ENCODE assay signal across 19 cellular contexts in genomic region chr6:124676033-124676432, GRCh38.
A peak's percentile ranks its signal among the peaks of the same experiment; 100 is the strongest.
DNase-seq lines count a peak whose midpoint lies in the region; ATAC-seq, FAIRE-seq and TF ChIP-seq lines count a peak whose summit lies in the region.
"Had no signal": no experiment of that assay in that cellular context is flagged by ENCODE, and none has a peak within 500 bp of the region (broad histone marks: within the 10 kb centered on the region; RNA-seq: fewer than 3 reads in every experiment).

No MANE protein-coding gene starts in this region.

- H3K27ac ChIP-seq in mammary epithelial cell (ENCODE audit: insufficient read depth, low read depth, low read length) (no peak overlapping the region), HepG2 (ENCODE audit: extremely low read length, insufficient read depth, low read length) (no peak overlapping the region)
- H3K27ac ChIP-seq: KMS-11 had no signal

- dilution Hi-C loops in mammary epithelial cell (cut with HindIII; ENCODE audit: low sequenced_read_pairs) = no loop called here

- TF ChIP-seq CTCF in mammary epithelial cell (conservative IDR thresholded peaks at IDR 0.05 in 1 of 2, IDR thresholded peaks at IDR 0.05 in 1 of 2; ENCODE audit: extremely low read depth in 1 of 2, insufficient read depth in 1 of 2, low read depth in 1 of 2, low read length in 2 of 2) = no peak
- no peak for TF ChIP-seq CTCF in HepG2 (CRISPR knock-in tag; IDR thresholded peaks at IDR 0.05)

- no peaks in the 10 kb centered on the region for H3K36me3 ChIP-seq in mammary epithelial cell (ENCODE audit: insufficient read depth, low read length)
- no peaks in the 10 kb centered on the region for H3K36me3 ChIP-seq in HepG2 (replicated peaks in 1 of 2; ENCODE audit: control insufficient read depth in 1 of 2, insufficient read depth in 2 of 2, low read length in 2 of 2)

- POLR2A ChIA-PET in HepG2 (lab: Yijun Ruan, JAX) = no interaction called here

- H3K4me3 ChIP-seq in mammary epithelial cell (replicated peaks in 1 of 3; ENCODE audit: insufficient read depth in 1 of 3, low read depth in 2 of 3, low read length in 3 of 3) (no peak overlapping the region), HepG2 (replicated peaks in 1 of 3; ENCODE audit: insufficient read depth in 1 of 3, low read depth in 2 of 3, low read length in 3 of 3) (no peak overlapping the region)

- BruUV-seq in mammary epithelial cell (replicated peaks; lab: Mats Ljungman, UMichigan) = no TSS peak
- no TSS peak for BruUV-seq in HepG2 (replicated peaks; lab: Mats Ljungman, UMichigan)

- H3K79me2 ChIP-seq in mammary epithelial cell (ENCODE audit: insufficient read depth, low read length) = no peaks in the 10 kb centered on the region
- H3K79me2 ChIP-seq in HepG2 (ENCODE audit: insufficient read depth, low read length) = no peaks in the 10 kb centered on the region

- FAIRE-seq in HTR-8/SVneo (lab: Jason Lieb, UNC) (no peak), HepG2 (lab: Jason Lieb, UNC) (no peak)

- no peak overlapping the region for H2AFZ ChIP-seq in mammary epithelial cell (ENCODE audit: low read depth, low read length)
- H2AFZ ChIP-seq in HepG2 (ENCODE audit: low read length) = no peak overlapping the region

- in situ Hi-C loops in mammary epithelial cell (cut with MboI; ENCODE audit: low sequenced_read_pairs in 2 of 2) (no loop called here), HepG2 (cut with HindIII; ENCODE audit: extremely low pct_ligation_motif_present, low pct_unique_long_range_greater_than_20kb) (no loop called here)

- TF ChIP-seq POLR2A in HepG2 (IDR thresholded peaks at IDR 0.05; ENCODE audit: insufficient read depth in 1 of 2, low read depth in 2 of 2, low read length in 2 of 2) = no peak

- WGBS in mammary epithelial cell (ENCODE audit: low coverage, missing lambda C conversion rate) = 20% methylated on average over 3 of the region's 3 CpGs
- WGBS in HepG2 (ENCODE audit: low lambda C conversion rate) = under 1% methylated on average over 3 of the region's 3 CpGs

- ATAC-seq in HepG2 = no peak
- ATAC-seq in GM18909 (IDR thresholded peaks at IDR 0.05; ENCODE audit: poor library complexity, unreplicated experiment) = no peak
- no peak for ATAC-seq in GM19023 (IDR thresholded peaks at IDR 0.05; ENCODE audit: unreplicated experiment)
- ATAC-seq: right cardiac atrium; stimulated activated naive CD8-positive, alpha-beta T cell treated with anti-CD3 and anti-CD28 coated beads, Interleukin-15, Interleukin-2, amounts not matched to agents 100 U/mL and 50 U/mL, for 24 hours had no signal

- H3K9me3 ChIP-seq in mammary epithelial cell (replicated peaks; ENCODE audit: insufficient read depth, low read length) (peaks cover 8% of the 10 kb centered on the region), HepG2 (ENCODE audit: low read length) (peaks cover 70% of the 10 kb centered on the region)
- H3K9me3 ChIP-seq: Caco-2 had no signal

- TF ChIP-seq EP300 in HepG2 (IDR thresholded peaks at IDR 0.05; ENCODE audit: low read depth in 2 of 2, low read length in 2 of 2) = no peak
- TF ChIP-seq EP300 in HepG2 (CRISPR knock-in tag; IDR thresholded peaks at IDR 0.05; ENCODE audit: borderline replicate concordance) = no peak

- H4K20me1 ChIP-seq in mammary epithelial cell (ENCODE audit: insufficient read depth, low read length) = no peaks in the 10 kb centered on the region
- no peaks in the 10 kb centered on the region for H4K20me1 ChIP-seq in HepG2 (ENCODE audit: insufficient read depth, low read length)

- no peak for TF ChIP-seq RAD21 in HepG2 (CRISPR knock-in tag; IDR thresholded peaks at IDR 0.05)

- CTCF ChIA-PET in mammary epithelial cell (lab: Charles Lee; ENCODE audit: low non-redundant PET) = no interaction called here
- CTCF ChIA-PET in HepG2 (lab: Yijun Ruan, JAX; ENCODE audit: low intra/inter-chr PET ratio, low total read pairs) = no interaction called here

- H3K27me3 ChIP-seq in mammary epithelial cell (ENCODE audit: insufficient read depth, low read length) (peaks cover 3% of the 10 kb centered on the region), HepG2 (ENCODE audit: control insufficient read depth in 1 of 2, insufficient read depth in 2 of 2, low read length in 2 of 2) (no peaks in the 10 kb centered on the region)

- intact Hi-C loops in mammary epithelial cell (cut with micrococcal nuclease) (no loop called here), HepG2 (cut with micrococcal nuclease; ENCODE audit: unreplicated experiment) (no loop called here)

- DNase-seq in HTR-8/SVneo (ENCODE audit: insufficient read length, low spot score) (peak; percentile 32), mammary epithelial cell (peak; percentile 72), foreskin melanocyte (peak; percentile 45), stromal cell of bone marrow (ENCODE audit: low read depth) (peak; percentile 40), HepG2 (ENCODE audit: low spot score) (no peak)
- DNase-seq: activated CD4-positive, alpha-beta T cell treated with anti-CD3 and anti-CD28 coated beads, Interleukin-2, amount 10 ng/mL, durations not matched to agents 7 days and 5 days; activated gamma-delta T cell treated with Interleukin-2 at 50 U/mL for 16 hours; AML-193; aorta; Caco-2; NCI-H1092 treated with DMSO at 0.1 percent for 48 hours; NCI-H2081 treated with DMSO at 0.1 percent for 48 hours; NCI-H510A treated with DMSO at 0.1 percent for 48 hours; nucleus accumbens; right cardiac atrium; stimulated activated naive CD8-positive, alpha-beta T cell treated with anti-CD3 and anti-CD28 coated beads, Interleukin-15, Interleukin-2, amounts not matched to agents 100 U/mL and 50 U/mL, for 24 hours had no signal

- H3K4me2 ChIP-seq in mammary epithelial cell (ENCODE audit: insufficient read depth, low read depth, low read length) (peak overlapping the region; percentile 26), HepG2 (ENCODE audit: low read depth, low read length) (no peak overlapping the region)
- H3K4me2 ChIP-seq: KMS-11 had no signal

- H3K4me1 ChIP-seq in mammary epithelial cell (ENCODE audit: insufficient read depth, low read length) = peaks cover 2% of the 10 kb centered on the region
- no peaks in the 10 kb centered on the region for H3K4me1 ChIP-seq in HepG2 (ENCODE audit: insufficient read depth, low read length)
- H3K4me1 ChIP-seq: Caco-2 had no signal

- H3K9ac ChIP-seq in mammary epithelial cell (ENCODE audit: insufficient read depth, low read length) (no peak overlapping the region), HepG2 (ENCODE audit: insufficient read depth, low read depth, low read length) (no peak overlapping the region)
- H3K9ac ChIP-seq: KMS-11 had no signal

TF ChIP-seq in HepG2, 621 proteins besides CTCF, POLR2A, EP300 and RAD21 (continues in another document):
- TF ChIP-seq ZNF441 (CRISPR knock-in tag; IDR thresholded peaks at IDR 0.05; ENCODE audit: borderline replicate concordance) (no peak), LBX2 (CRISPR knock-in tag; IDR thresholded peaks at IDR 0.05; ENCODE audit: borderline replicate concordance) (no peak), CBFB (CRISPR knock-in tag; IDR thresholded peaks at IDR 0.05) (no peak), ZNF12 (CRISPR knock-in tag; IDR thresholded peaks at IDR 0.05) (no peak), ZMYM2 (CRISPR knock-in tag; IDR thresholded peaks at IDR 0.05) (no peak), KDM2A (CRISPR knock-in tag; IDR thresholded peaks at IDR 0.05; ENCODE audit: borderline replicate concordance, low read depth) (no peak), ZNF713 (CRISPR knock-in tag; IDR thresholded peaks at IDR 0.05) (no peak), ZNF790 (CRISPR knock-in tag; IDR thresholded peaks at IDR 0.05; ENCODE audit: borderline replicate concordance) (no peak), ZNF607 (CRISPR knock-in tag; IDR thresholded peaks at IDR 0.05; ENCODE audit: borderline replicate concordance) (no peak), PAF1 (CRISPR knock-in tag; IDR thresholded peaks at IDR 0.05) (no peak)
- TF ChIP-seq, protein P1, sequence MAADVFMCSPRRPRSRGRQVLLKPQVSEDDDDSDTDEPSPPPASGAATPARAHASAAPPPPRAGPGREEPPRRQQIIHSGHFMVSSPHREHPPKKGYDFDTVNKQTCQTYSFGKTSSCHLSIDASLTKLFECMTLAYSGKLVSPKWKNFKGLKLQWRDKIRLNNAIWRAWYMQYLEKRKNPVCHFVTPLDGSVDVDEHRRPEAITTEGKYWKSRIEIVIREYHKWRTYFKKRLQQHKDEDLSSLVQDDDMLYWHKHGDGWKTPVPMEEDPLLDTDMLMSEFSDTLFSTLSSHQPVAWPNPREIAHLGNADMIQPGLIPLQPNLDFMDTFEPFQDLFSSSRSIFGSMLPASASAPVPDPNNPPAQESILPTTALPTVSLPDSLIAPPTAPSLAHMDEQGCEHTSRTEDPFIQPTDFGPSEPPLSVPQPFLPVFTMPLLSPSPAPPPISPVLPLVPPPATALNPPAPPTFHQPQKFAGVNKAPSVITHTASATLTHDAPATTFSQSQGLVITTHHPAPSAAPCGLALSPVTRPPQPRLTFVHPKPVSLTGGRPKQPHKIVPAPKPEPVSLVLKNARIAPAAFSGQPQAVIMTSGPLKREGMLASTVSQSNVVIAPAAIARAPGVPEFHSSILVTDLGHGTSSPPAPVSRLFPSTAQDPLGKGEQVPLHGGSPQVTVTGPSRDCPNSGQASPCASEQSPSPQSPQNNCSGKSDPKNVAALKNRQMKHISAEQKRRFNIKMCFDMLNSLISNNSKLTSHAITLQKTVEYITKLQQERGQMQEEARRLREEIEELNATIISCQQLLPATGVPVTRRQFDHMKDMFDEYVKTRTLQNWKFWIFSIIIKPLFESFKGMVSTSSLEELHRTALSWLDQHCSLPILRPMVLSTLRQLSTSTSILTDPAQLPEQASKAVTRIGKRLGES (CRISPR knock-in tag; IDR thresholded peaks at IDR 0.05; ENCODE audit: borderline replicate concordance) = no peak
- TF ChIP-seq, protein P2, sequence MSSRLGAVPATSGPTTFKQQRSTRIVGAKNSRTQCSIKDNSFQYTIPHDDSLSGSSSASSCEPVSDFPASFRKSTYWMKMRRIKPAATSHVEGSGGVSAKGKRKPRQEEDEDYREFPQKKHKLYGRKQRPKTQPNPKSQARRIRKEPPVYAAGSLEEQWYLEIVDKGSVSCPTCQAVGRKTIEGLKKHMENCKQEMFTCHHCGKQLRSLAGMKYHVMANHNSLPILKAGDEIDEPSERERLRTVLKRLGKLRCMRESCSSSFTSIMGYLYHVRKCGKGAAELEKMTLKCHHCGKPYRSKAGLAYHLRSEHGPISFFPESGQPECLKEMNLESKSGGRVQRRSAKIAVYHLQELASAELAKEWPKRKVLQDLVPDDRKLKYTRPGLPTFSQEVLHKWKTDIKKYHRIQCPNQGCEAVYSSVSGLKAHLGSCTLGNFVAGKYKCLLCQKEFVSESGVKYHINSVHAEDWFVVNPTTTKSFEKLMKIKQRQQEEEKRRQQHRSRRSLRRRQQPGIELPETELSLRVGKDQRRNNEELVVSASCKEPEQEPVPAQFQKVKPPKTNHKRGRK (CRISPR knock-in tag; IDR thresholded peaks at IDR 0.05) = no peak
